In the genomic region with DNA sequence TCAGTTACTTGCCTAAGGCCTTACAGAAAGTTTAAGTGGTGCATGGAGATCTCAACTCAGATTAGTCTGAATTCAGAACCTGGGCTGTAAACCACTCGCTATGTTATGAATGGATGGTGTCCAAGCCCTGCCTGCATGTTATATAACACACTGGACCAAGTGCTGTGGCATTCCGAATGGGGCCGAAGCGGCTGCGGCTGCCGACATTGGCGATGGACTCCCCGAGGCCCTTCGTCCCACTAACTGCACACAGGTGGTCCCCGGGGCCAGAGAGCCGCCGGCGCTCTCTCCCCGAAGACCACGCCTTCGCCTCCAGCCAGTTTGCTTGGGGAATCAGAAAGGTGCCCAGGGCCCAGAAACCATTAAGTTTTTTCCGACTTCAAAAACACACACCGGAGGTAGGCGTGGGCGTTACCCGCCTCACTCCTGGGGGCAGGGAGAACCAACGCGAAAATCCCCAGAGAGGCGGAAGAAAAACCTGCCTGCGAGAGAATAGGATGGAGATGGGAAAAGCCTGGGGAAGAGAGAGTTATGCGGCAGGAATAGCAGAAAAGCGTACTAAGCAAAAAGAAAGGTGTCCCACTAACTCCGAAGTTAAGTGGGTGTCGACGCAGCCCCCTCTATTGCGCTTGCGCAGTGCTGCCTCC, we compare ENCODE assay signal across 8 cellular contexts.
DNase-seq lines count a peak whose midpoint lies in the region; ATAC-seq and TF ChIP-seq lines count a peak whose summit lies in the region.

No MANE protein-coding gene starts in this region.

- peak overlapping the region; percentile 89 for H2AFZ ChIP-seq in OCI-LY3 (ENCODE audit: low read depth, low read length)

- peak overlapping the region; percentile 95 for H3K4me2 ChIP-seq in OCI-LY3 (ENCODE audit: low read length)

- DNase-seq in NCI-H524 (lab: John Stamatoyannopoulos, UW) (peak; percentile 37 to 57), NCI-H524 treated with DMSO at 0.1 percent for 48 hours (lab: John Stamatoyannopoulos, UW) (no peak), glomerular visceral epithelial cell (ENCODE audit: extremely low spot score) (no peak), NCI-H2196 (lab: John Stamatoyannopoulos, UW; ENCODE audit: unreplicated experiment) (no peak)

- H3K9ac ChIP-seq in OCI-LY3 (ENCODE audit: low read length) (peak overlapping the region; percentile 43), endocrine pancreas (ENCODE audit: control insufficient read depth, insufficient read depth, low read length) (peak overlapping the region; percentile 8)

- H3K9me3 ChIP-seq in OCI-LY3 (ENCODE audit: insufficient read depth, low read length) = no peaks in the 10 kb centered on the region
- H3K9me3 ChIP-seq in endocrine pancreas (ENCODE audit: control insufficient read depth, low read length) = no peaks in the 10 kb centered on the region
- no peaks in the 10 kb centered on the region for H3K9me3 ChIP-seq in muscle layer of duodenum (ENCODE audit: control insufficient read depth in 1 of 2, low read length in 2 of 2)

- H3K4me3 ChIP-seq in OCI-LY3 (ENCODE audit: low read length) (peak overlapping the region; percentile 93), endocrine pancreas (ENCODE audit: control insufficient read depth, insufficient read depth, low read length) (peak overlapping the region; percentile 51), muscle layer of duodenum (ENCODE audit: low read depth in 1 of 2, low read length in 2 of 2) (peak overlapping the region; percentile 93 to 94)

- H3K27ac ChIP-seq in OCI-LY3 (ENCODE audit: low read length) (no peak overlapping the region), muscle layer of duodenum (ENCODE audit: low read length) (peak overlapping the region; percentile 86)

- H3K4me1 ChIP-seq in OCI-LY3 (ENCODE audit: low read length) (peaks cover 12% of the 10 kb centered on the region), endocrine pancreas (ENCODE audit: control insufficient read depth, insufficient read depth, low read length) (peaks cover 1% of the 10 kb centered on the region), muscle layer of duodenum (ENCODE audit: control insufficient read depth in 1 of 2, insufficient read depth in 2 of 2, low read length in 2 of 2) (peaks cover 0 to 18% of the 10 kb centered on the region in 2 donors)

- peak; percentile 27 for ATAC-seq in HG02588 (IDR thresholded peaks at IDR 0.05; ENCODE audit: unreplicated experiment)

- peaks cover 5% of the 10 kb centered on the region; the same call in 1 of the 2 replicates for H3K79me2 ChIP-seq in OCI-LY3 (ENCODE audit: low read length)

- H4K20me1 ChIP-seq in OCI-LY3 (ENCODE audit: insufficient read depth, low read length) = peaks cover 3% of the 10 kb centered on the region; the same call in 1 of the 2 replicates

- peaks cover 12% of the 10 kb centered on the region; the same call in 1 of the 2 replicates for H3K27me3 ChIP-seq in OCI-LY3 (ENCODE audit: low read depth, low read length)
- H3K27me3 ChIP-seq in endocrine pancreas (ENCODE audit: control insufficient read depth, insufficient read depth, low read length) = no peaks in the 10 kb centered on the region
- H3K27me3 ChIP-seq in muscle layer of duodenum (ENCODE audit: low read depth, low read length) = no peaks in the 10 kb centered on the region

- TF ChIP-seq CTCF in OCI-LY3 (IDR thresholded peaks at IDR 0.05; ENCODE audit: low read depth, low read length) = no peak

- H3K36me3 ChIP-seq in OCI-LY3 (replicated peaks; ENCODE audit: low read depth, low read length) (no peaks in the 10 kb centered on the region), endocrine pancreas (ENCODE audit: control insufficient read depth, insufficient read depth, low read length) (no peaks in the 10 kb centered on the region), muscle layer of duodenum (ENCODE audit: control insufficient read depth in 1 of 2, insufficient read depth in 2 of 2, low read length in 2 of 2) (no peaks in the 10 kb centered on the region)

Comparison
In these comparisons a context has a peak if more than half of its experiments do, and no peak if none do; other contexts are left out.
1. DNase-seq: peak in NCI-H524 (2 of 2); none in NCI-H524 treated with DMSO at 0.1 percent for 48 hours (single experiment), glomerular visceral epithelial cell (single experiment) and NCI-H2196 (single experiment).
2. Peak in every context shown above with its lines, with median percentiles within 50 percentile points of each other: H3K4me3 ChIP-seq.